3 cellular contexts compared by ENCODE assay signal in genomic region chr14:90823542-90823941, GRCh38.
TF ChIP-seq lines count a peak whose summit lies in the region.

No MANE protein-coding gene starts in this region.

TF ChIP-seq in HCT116, 20 proteins besides CTCF, POLR2A, EP300 and RAD21:
- TF ChIP-seq CBX3 (IDR thresholded peaks at IDR 0.05; ENCODE audit: low read depth), result peak; percentile 70; the same call in 1 of the 2 replicates

TF ChIP-seq in K562, 482 proteins besides CTCF, POLR2A, EP300 and RAD21:
- TF ChIP-seq TRIM28 (IDR thresholded peaks at IDR 0.05), result peak; percentile 90
- peak; percentile 77 for TF ChIP-seq ZNF280A (IDR thresholded peaks at IDR 0.05; ENCODE audit: low read depth, partially characterized antibody)
- TF ChIP-seq TRIM24 (IDR thresholded peaks at IDR 0.05), result peak in 1 of 2 experiments; percentile 41; a peak in 1 of 4 replicates
- peak; percentile 87 for TF ChIP-seq CBX5 (IDR thresholded peaks at IDR 0.05; ENCODE audit: borderline replicate concordance, low read depth)

TF ChIP-seq in HepG2, 621 proteins besides CTCF, POLR2A, EP300 and RAD21:
- TF ChIP-seq SETDB1 (CRISPR knock-in tag; IDR thresholded peaks at IDR 0.05; ENCODE audit: borderline replicate concordance), result 0 out of 2 replicates have a peak, but pooled peaks have one; percentile 53
TF ChIP-seq in HepG2: peak in this region for 1; not testable (repeated sequence) for 620.
